ENCODE assay signal across 2 cellular contexts in the genomic region with DNA sequence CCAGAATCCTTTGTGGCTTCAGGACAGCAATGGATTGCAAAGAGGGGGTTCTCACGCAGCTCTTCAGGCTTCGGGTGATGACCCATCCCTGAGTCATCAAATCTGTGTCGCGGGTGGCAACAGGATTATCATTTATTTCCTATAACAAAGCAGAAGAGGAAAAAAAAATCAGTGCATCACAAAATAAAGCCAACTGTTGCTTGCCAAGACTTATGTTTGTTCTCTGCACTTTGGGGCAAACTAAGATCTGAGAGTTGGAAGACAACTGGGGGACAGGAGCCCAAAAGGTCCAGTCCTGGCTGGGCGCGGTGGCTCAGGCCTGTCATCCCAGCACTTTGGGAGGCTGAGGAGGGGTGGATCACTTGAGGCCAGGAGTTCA.
A peak's percentile ranks its signal among the peaks of the same experiment; 100 is the strongest.
TF ChIP-seq lines count a peak whose summit lies in the region.

No MANE protein-coding gene starts in this region.

TF ChIP-seq in liver, 16 proteins besides CTCF, POLR2A, EP300 and RAD21:
- TF ChIP-seq RXRA (IDR thresholded peaks at IDR 0.05): no peak
- TF ChIP-seq, protein P1, sequence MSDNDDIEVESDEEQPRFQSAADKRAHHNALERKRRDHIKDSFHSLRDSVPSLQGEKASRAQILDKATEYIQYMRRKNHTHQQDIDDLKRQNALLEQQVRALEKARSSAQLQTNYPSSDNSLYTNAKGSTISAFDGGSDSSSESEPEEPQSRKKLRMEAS (IDR thresholded peaks at IDR 0.05): peak; percentile 1
- no peak for TF ChIP-seq YY1 (IDR thresholded peaks at IDR 0.05)
- TF ChIP-seq HNF4A (conservative IDR thresholded peaks at IDR 0.05): no peak

TF ChIP-seq in HepG2, 621 proteins besides CTCF, POLR2A, EP300 and RAD21:
- peak in 1 of 2 experiments; percentile 25; a peak in 2 of 4 replicates for TF ChIP-seq MAFK (conservative IDR thresholded peaks at IDR 0.05 in 1 of 2, IDR thresholded peaks at IDR 0.05 in 1 of 2; ENCODE audit: low read length in 2 of 2)
- TF ChIP-seq, protein P2, sequence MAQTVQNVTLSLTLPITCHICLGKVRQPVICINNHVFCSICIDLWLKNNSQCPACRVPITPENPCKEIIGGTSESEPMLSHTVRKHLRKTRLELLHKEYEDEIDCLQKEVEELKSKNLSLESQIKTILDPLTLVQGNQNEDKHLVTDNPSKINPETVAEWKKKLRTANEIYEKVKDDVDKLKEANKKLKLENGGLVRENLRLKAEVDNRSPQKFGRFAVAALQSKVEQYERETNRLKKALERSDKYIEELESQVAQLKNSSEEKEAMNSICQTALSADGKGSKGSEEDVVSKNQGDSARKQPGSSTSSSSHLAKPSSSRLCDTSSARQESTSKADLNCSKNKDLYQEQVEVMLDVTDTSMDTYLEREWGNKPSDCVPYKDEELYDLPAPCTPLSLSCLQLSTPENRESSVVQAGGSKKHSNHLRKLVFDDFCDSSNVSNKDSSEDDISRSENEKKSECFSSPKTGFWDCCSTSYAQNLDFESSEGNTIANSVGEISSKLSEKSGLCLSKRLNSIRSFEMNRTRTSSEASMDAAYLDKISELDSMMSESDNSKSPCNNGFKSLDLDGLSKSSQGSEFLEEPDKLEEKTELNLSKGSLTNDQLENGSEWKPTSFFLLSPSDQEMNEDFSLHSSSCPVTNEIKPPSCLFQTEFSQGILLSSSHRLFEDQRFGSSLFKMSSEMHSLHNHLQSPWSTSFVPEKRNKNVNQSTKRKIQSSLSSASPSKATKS (CRISPR knock-in tag; IDR thresholded peaks at IDR 0.05): no peak
